34 cellular contexts compared by ENCODE assay signal in genomic region chr11:18308242-18308641, GRCh38. TPM values are rescaled to one million over a fixed set of nuclear protein-coding genes. Genes with fewer than 3 reads are reported as not detected.
DNase-seq lines count a peak whose midpoint lies in the region; ATAC-seq, FAIRE-seq and TF ChIP-seq lines count a peak whose summit lies in the region.
"Had no signal": no experiment of that assay in that cellular context is flagged by ENCODE, and none has a peak within 500 bp of the region (broad histone marks: within the 10 kb centered on the region; RNA-seq: fewer than 3 reads in every experiment).

No MANE protein-coding gene starts in this region.

- no peak for ATAC-seq in RWPE2 (ENCODE audit: low read depth)
- peak; percentile 51 for ATAC-seq in foreskin keratinocyte
- ATAC-seq in GM18520 (IDR thresholded peaks at IDR 0.05; ENCODE audit: unreplicated experiment) = no peak
- ATAC-seq: GM12878, K562 had no signal

- H3K27me3 ChIP-seq in RWPE2 (ENCODE audit: insufficient read depth, poor library complexity, severe bottlenecking) = no peaks in the 10 kb centered on the region
- H3K27me3 ChIP-seq in bronchial epithelial cell (ENCODE audit: control insufficient read depth, insufficient read depth, low read length) = no peaks in the 10 kb centered on the region
- no peaks in the 10 kb centered on the region for H3K27me3 ChIP-seq in foreskin keratinocyte
- H3K27me3 ChIP-seq in suprapubic skin = no peaks in the 10 kb centered on the region
- H3K27me3 ChIP-seq: BE2C had no signal

- peaks cover 24% of the 10 kb centered on the region for H3K4me1 ChIP-seq in RWPE2 (ENCODE audit: insufficient read depth, poor library complexity, severe bottlenecking)
- H3K4me1 ChIP-seq in foreskin keratinocyte = peaks cover 29% of the 10 kb centered on the region
- H3K4me1 ChIP-seq in suprapubic skin = peaks cover 53% of the 10 kb centered on the region
- H3K4me1 ChIP-seq: BE2C had no signal

- WGBS in suprapubic skin = 68% methylated on average over 2 of the region's 2 CpGs

- H3K4me3 ChIP-seq in RWPE2 (ENCODE audit: severe bottlenecking) = no peak overlapping the region
- no peak overlapping the region for H3K4me3 ChIP-seq in bronchial epithelial cell (ENCODE audit: low read depth, low read length)
- no peak overlapping the region for H3K4me3 ChIP-seq in suprapubic skin
- H3K4me3 ChIP-seq: GM12878, K562, PC-9 had no signal

- TF ChIP-seq EP300 in suprapubic skin (IDR thresholded peaks at IDR 0.05) = no peak

- H3K9me3 ChIP-seq in RWPE2 (ENCODE audit: severe bottlenecking) = no peaks in the 10 kb centered on the region
- no peaks in the 10 kb centered on the region for H3K9me3 ChIP-seq in suprapubic skin
- H3K9me3 ChIP-seq: BE2C had no signal

- TF ChIP-seq CTCF in RWPE2 (IDR thresholded peaks at IDR 0.05; ENCODE audit: poor library complexity, severe bottlenecking) = no peak
- TF ChIP-seq CTCF in bronchial epithelial cell (IDR thresholded peaks at IDR 0.05; ENCODE audit: insufficient read depth, low read length, severe bottlenecking) = no peak
- TF ChIP-seq CTCF in foreskin keratinocyte (conservative IDR thresholded peaks at IDR 0.05) = no peak
- no peak for TF ChIP-seq CTCF in suprapubic skin (IDR thresholded peaks at IDR 0.05)

- H3K27ac ChIP-seq in RWPE2 (ENCODE audit: poor library complexity, severe bottlenecking) (peak overlapping the region; percentile 46), foreskin keratinocyte (no peak overlapping the region), suprapubic skin (peak overlapping the region; percentile 39)
- H3K27ac ChIP-seq: PC-9 had no signal

- no peak for FAIRE-seq in bronchial epithelial cell (lab: Jason Lieb, UNC)
- FAIRE-seq: GM12878, GM19239, H54, K562 had no signal

- H3K36me3 ChIP-seq in RWPE2 (ENCODE audit: low read depth) (peaks cover 72% of the 10 kb centered on the region), bronchial epithelial cell (ENCODE audit: control insufficient read depth, insufficient read depth, low read length) (peaks cover 3% of the 10 kb centered on the region), suprapubic skin (peaks cover 43% of the 10 kb centered on the region)
- H3K36me3 ChIP-seq: BE2C had no signal

- no peak for DNase-seq in RWPE2 (ENCODE audit: low spot score)
- peak; percentile 46 for DNase-seq in bronchial epithelial cell (ENCODE audit: low read depth)
- peak in 1 of 2 donors; percentile 55 for DNase-seq in foreskin keratinocyte
- no peak for DNase-seq in suprapubic skin (ENCODE audit: low spot score in 2 of 2)
- no peak for DNase-seq in HuH-7 (ENCODE audit: low spot score)
- no peak for DNase-seq in NCI-H2107 (lab: John Stamatoyannopoulos, UW)
- no peak for DNase-seq in stimulated activated naive CD4-positive, alpha-beta T cell (lab: John Stamatoyannopoulos, UW)
- DNase-seq: 8988T; ACHN; BE2C; CD8-positive, alpha-beta memory T cell; DMS 273 treated with DMSO at 0.1 percent for 48 hours; DMS79; EL; GDM1; Kasumi-1; MV-4-11; NCI-H1105; NCI-H1436 treated with DMSO at 0.1 percent for 48 hours; NCI-H187 treated with DMSO at 0.1 percent for 48 hours; NCI-H446; NCI-H526; NCI-H82; PC-9; SHP77 had no signal

- no peak for TF ChIP-seq POLR2A in suprapubic skin (IDR thresholded peaks at IDR 0.05)

RNA-seq across cellular contexts. Expression of gene HPS5, which starts 13.7 kb away (rescaled TPM):
- 39.0 and 58.9 TPM in 2 replicates for total RNA-seq in bronchial epithelial cell
- 20.1 and 20.3 TPM in 2 replicates for total RNA-seq in foreskin keratinocyte
- 4.6 and 6.2 TPM in 2 replicates for polyA plus RNA-seq in foreskin keratinocyte
- total RNA-seq in suprapubic skin = 10 to 100 TPM; 14.9 to 27.0 (median 22.6) TPM

RNA-seq across cellular contexts. Expression of gene GTF2H1, which starts 14.1 kb away (rescaled TPM):
- total RNA-seq in bronchial epithelial cell (56.3 and 79.8 TPM in 2 replicates), foreskin keratinocyte (46.6 and 51.7 TPM in 2 replicates), suprapubic skin (100 to 1,000 TPM in 1 of 4 donors, 10 to 100 TPM in 3; 48.6 to 121 (median 50.4) TPM)
- 17.1 and 23.5 TPM in 2 replicates for polyA plus RNA-seq in foreskin keratinocyte

RNA-seq across cellular contexts. Expression of gene SAA1, which starts 42.2 kb away (rescaled TPM):
- total RNA-seq in bronchial epithelial cell = 1.6 and 4.7 TPM in 2 replicates
- 1.6 and 14.6 TPM in 2 replicates for total RNA-seq in foreskin keratinocyte
- polyA plus RNA-seq in foreskin keratinocyte = 10.3 and 39.1 TPM in 2 replicates
- 10 to 100 TPM; 10.5 to 79.1 (median 49.1) TPM for total RNA-seq in suprapubic skin
- total RNA-seq: CD8-positive, alpha-beta memory T cell; HT-29; PC-9; RPMI7951 had no signal
- polyA plus RNA-seq: CD14-positive monocyte; CD8-positive, alpha-beta memory T cell; K562 had no signal

RNA-seq across cellular contexts. Expression of gene SAA2, which starts 59.8 kb away (rescaled TPM):
- total RNA-seq in bronchial epithelial cell (1.9 TPM in 1 of 2 replicates, not detected in the other), foreskin keratinocyte (not detected in 2 replicates), suprapubic skin (10 to 100 TPM in 3 of 4 donors, not detected in 1; 15.0 to 30.4 (median 16.2) TPM)
- polyA plus RNA-seq in foreskin keratinocyte = 0.26 and 0.72 TPM in 2 replicates
- total RNA-seq: CD8-positive, alpha-beta memory T cell; HT-29; PC-9; SK-MEL-5 had no signal
- polyA plus RNA-seq: CD14-positive monocyte; CD8-positive, alpha-beta memory T cell; K562 had no signal
